In genomic region chr3:129022114-129022994, GRCh38 we compare ENCODE assay signal across 14 cellular contexts. TPM values are rescaled to one million over a fixed set of nuclear protein-coding genes. Genes with fewer than 3 reads are reported as not detected.
A peak's percentile ranks its signal among the peaks of the same experiment; 100 is the strongest.
DNase-seq lines count a peak whose midpoint lies in the region; ATAC-seq, FAIRE-seq and TF ChIP-seq lines count a peak whose summit lies in the region.
"Had no signal": no experiment of that assay in that cellular context is flagged by ENCODE, and none has a peak within 500 bp of the region (broad histone marks: within the 10 kb centered on the region; RNA-seq: fewer than 3 reads in every experiment).

No MANE protein-coding gene starts in this region.

- H3K4me3 Mint-ChIP-seq in IgD-negative memory B cell, result peak overlapping the region in 1 of 4 donors; percentile 51
- H3K4me3 Mint-ChIP-seq: CD4-positive, CD25-positive, alpha-beta regulatory T cell; T-helper 2 cell treated with Interferon-gamma antibody and Interleukin-4, amounts not matched to agents 5 μg/mL and 100 μg/mL, for 36 hours had no signal

- no peak overlapping the region for H3K9ac ChIP-seq in HepG2 (ENCODE audit: insufficient read depth, low read depth, low read length)
- no peak overlapping the region for H3K9ac ChIP-seq in mesendoderm (ENCODE audit: low read length)

- CTCF ChIA-PET in HepG2 (lab: Yijun Ruan, JAX; ENCODE audit: low intra/inter-chr PET ratio, low total read pairs), result no interaction called here
- CTCF ChIA-PET in PC-9 (lab: Charles Lee), result interaction anchor here (0.6 to 0.7 kb wide), 2 partner anchors 52 to 267 kb away, joined by 5 to 6 read pairs; no protein-coding TSS in a partner anchor

- H2AFZ ChIP-seq in HepG2 (ENCODE audit: low read length) (no peak overlapping the region), PC-9 (no peak overlapping the region)

- DNase-seq in ecto neural progenitor cell (ENCODE audit: low spot score) (peak; percentile 43), HepG2 (ENCODE audit: low spot score) (no peak), spleen (peak; percentile 84), mesendoderm (no peak), PC-9 (no peak)
- DNase-seq in activated naive CD4-positive, alpha-beta T cell treated with Interleukin-2 at 50 U/mL for 16 hours, result no peak
- DNase-seq: CD4-positive, CD25-positive, alpha-beta regulatory T cell; erythroblast; NCI-H1930; retina had no signal

- no peak overlapping the region for H4K8ac ChIP-seq in mesendoderm (ENCODE audit: low read depth, low read length)

- POLR2A ChIA-PET in HepG2 (lab: Yijun Ruan, JAX), result no interaction called here
- POLR2A ChIA-PET in PC-9 (lab: Charles Lee; ENCODE audit: unreplicated experiment), result interaction anchor here (0.6 to 0.9 kb wide), 2 partner anchors 16 to 407 kb away, joined by 6 read pairs; no protein-coding TSS in a partner anchor

- no peak overlapping the region for H4K5ac ChIP-seq in mesendoderm (ENCODE audit: low read length)

- no peaks in the 10 kb centered on the region for H3K9me2 ChIP-seq in PC-9 (ENCODE audit: insufficient read depth)

- intact Hi-C loops in HepG2 (cut with micrococcal nuclease; ENCODE audit: unreplicated experiment) (no loop called here), spleen (cut with DNase I; ENCODE audit: low total_unique reads) (no loop called here), PC-9 (cut with micrococcal nuclease; ENCODE audit: unreplicated experiment) (no loop called here)

- in situ Hi-C loops in HepG2 (cut with HindIII; ENCODE audit: extremely low pct_ligation_motif_present, low pct_unique_long_range_greater_than_20kb), result no loop called here

- H3K9me3 ChIP-seq in HepG2 (ENCODE audit: low read length), result no peaks in the 10 kb centered on the region
- H3K9me3 ChIP-seq in spleen, result no peaks in the 10 kb centered on the region
- no peaks in the 10 kb centered on the region for H3K9me3 ChIP-seq in PC-9 (ENCODE audit: insufficient read depth, low read depth)

- ATAC-seq in HepG2 (no peak), HG03565 (IDR thresholded peaks at IDR 0.05; ENCODE audit: unreplicated experiment) (no peak)

- FAIRE-seq in HepG2 (lab: Jason Lieb, UNC), result no peak
- FAIRE-seq: urothelium cell line had no signal

- TF ChIP-seq EP300 in HepG2 (IDR thresholded peaks at IDR 0.05; ENCODE audit: low read depth in 2 of 2, low read length in 2 of 2) (no peak), HepG2 (CRISPR knock-in tag; IDR thresholded peaks at IDR 0.05; ENCODE audit: borderline replicate concordance) (no peak)

- no peak for TF ChIP-seq CTCF in HepG2 (CRISPR knock-in tag; IDR thresholded peaks at IDR 0.05)
- no peak for TF ChIP-seq CTCF in spleen (IDR thresholded peaks at IDR 0.05 in 8 of 11, conservative IDR thresholded peaks at IDR 0.05 in 3 of 11)
- no peak for TF ChIP-seq CTCF in PC-9 (conservative IDR thresholded peaks at IDR 0.05)

- no peaks in the 10 kb centered on the region for H3K79me1 ChIP-seq in mesendoderm (ENCODE audit: low read length)

- H3K9me3 Mint-ChIP-seq in IgD-negative memory B cell, result no peaks in the 10 kb centered on the region
- H3K9me3 Mint-ChIP-seq: CD4-positive, CD25-positive, alpha-beta regulatory T cell; T-helper 2 cell treated with Interferon-gamma antibody and Interleukin-4, amounts not matched to agents 5 μg/mL and 100 μg/mL, for 36 hours had no signal

- H3K79me2 ChIP-seq in HepG2 (ENCODE audit: insufficient read depth, low read length) (no peaks in the 10 kb centered on the region), mesendoderm (ENCODE audit: control insufficient read depth, insufficient read depth, low read length) (no peaks in the 10 kb centered on the region), PC-9 (ENCODE audit: low read depth) (no peaks in the 10 kb centered on the region)

- H3K4me3 ChIP-seq in HepG2 (replicated peaks in 1 of 3; ENCODE audit: insufficient read depth in 1 of 3, low read depth in 2 of 3, low read length in 3 of 3), result no peak overlapping the region
- no peak overlapping the region for H3K4me3 ChIP-seq in spleen
- no peak overlapping the region for H3K4me3 ChIP-seq in mesendoderm (ENCODE audit: low read length)
- no peak overlapping the region for H3K4me3 ChIP-seq in PC-9

- BruUV-seq in HepG2 (replicated peaks; lab: Mats Ljungman, UMichigan) (no TSS peak), PC-9 (replicated peaks; lab: Mats Ljungman, UMichigan) (no TSS peak)

- H3K36me3 ChIP-seq in HepG2 (replicated peaks in 1 of 2; ENCODE audit: control insufficient read depth in 1 of 2, insufficient read depth in 2 of 2, low read length in 2 of 2) (no peaks in the 10 kb centered on the region), spleen (no peaks in the 10 kb centered on the region), mesendoderm (ENCODE audit: control insufficient read depth, insufficient read depth, low read length) (no peaks in the 10 kb centered on the region), PC-9 (ENCODE audit: low read depth) (no peaks in the 10 kb centered on the region)

- H3K27ac ChIP-seq in HepG2 (ENCODE audit: extremely low read length, insufficient read depth, low read length) (no peak overlapping the region), spleen (peak overlapping the region in 7 of 8 donors; percentile 33 to 79 (median 70)), mesendoderm (ENCODE audit: low read depth, low read length) (no peak overlapping the region), PC-9 (no peak overlapping the region)

- peaks cover 6% of the 10 kb centered on the region for H3K27me3 Mint-ChIP-seq in IgD-negative memory B cell

- H2AK5ac ChIP-seq in mesendoderm (ENCODE audit: low read length), result no peak overlapping the region

- 51% methylated on average over 10 of the region's 14 CpGs for WGBS in HepG2 (ENCODE audit: low lambda C conversion rate)
- 41 to 63% (median 44%) methylated on average over 10 to 14 of the region's 14 CpGs for WGBS in spleen, 5 donors
- WGBS in mesendoderm (ENCODE audit: extremely low coverage, insufficient coverage, low lambda C conversion rate), result no CpG with 5 or more reads among the region's 14 CpGs

- peaks cover 18 to 28% (median 22%) of the 10 kb centered on the region in 3 donors for H3K4me1 Mint-ChIP-seq in IgD-negative memory B cell

- H3K27me3 ChIP-seq in HepG2 (ENCODE audit: control insufficient read depth in 1 of 2, insufficient read depth in 2 of 2, low read length in 2 of 2) (peaks cover 0 to 38% of the 10 kb centered on the region in 2 experiments; a peak in 3 of 5 replicates), spleen (replicated peaks in 1 of 7) (no peaks in the 10 kb centered on the region), mesendoderm (ENCODE audit: insufficient read depth, low read length, poor library complexity) (no peaks in the 10 kb centered on the region), PC-9 (ENCODE audit: insufficient read depth, low read depth) (no peaks in the 10 kb centered on the region)

- H3K23ac ChIP-seq in mesendoderm (ENCODE audit: low read length), result no peak overlapping the region

- H3K18ac ChIP-seq in mesendoderm (ENCODE audit: low read length), result no peak overlapping the region

- TF ChIP-seq RAD21 in HepG2 (CRISPR knock-in tag; IDR thresholded peaks at IDR 0.05), result no peak

- H3K27ac Mint-ChIP-seq in IgD-negative memory B cell, result peak overlapping the region in 2 of 3 donors; percentile 67 to 69
- H3K27ac Mint-ChIP-seq: T-helper 2 cell treated with Interferon-gamma antibody and Interleukin-4, amounts not matched to agents 5 μg/mL and 100 μg/mL, for 36 hours had no signal

- no peak overlapping the region for H2BK5ac ChIP-seq in mesendoderm (ENCODE audit: low read length)

- no peak overlapping the region for H3K56ac ChIP-seq in mesendoderm (ENCODE audit: low read length)

- H3F3A ChIP-seq in PC-9 (ENCODE audit: insufficient read depth, low read depth), result no peaks in the 10 kb centered on the region

- TF ChIP-seq POLR2A in HepG2 (IDR thresholded peaks at IDR 0.05; ENCODE audit: insufficient read depth in 1 of 2, low read depth in 2 of 2, low read length in 2 of 2), result no peak
- TF ChIP-seq POLR2A in spleen (IDR thresholded peaks at IDR 0.05), result no peak

- no peaks in the 10 kb centered on the region for H3K36me3 Mint-ChIP-seq in IgD-negative memory B cell
- H3K36me3 Mint-ChIP-seq: CD4-positive, CD25-positive, alpha-beta regulatory T cell had no signal

- H3K4ac ChIP-seq in mesendoderm (ENCODE audit: low read depth, low read length), result no peak overlapping the region

- peaks cover 22% of the 10 kb centered on the region for H3K4me1 ChIP-seq in HepG2 (ENCODE audit: insufficient read depth, low read length)
- peaks cover 16 to 87% (median 58%) of the 10 kb centered on the region in 6 donors for H3K4me1 ChIP-seq in spleen
- H3K4me1 ChIP-seq in mesendoderm (ENCODE audit: control insufficient read depth, low read depth, low read length), result peaks cover 1% of the 10 kb centered on the region
- H3K4me1 ChIP-seq in PC-9 (replicated peaks; ENCODE audit: insufficient read depth), result 0 out of 2 replicates have a peak, but pooled peaks cover 4% of the 10 kb centered on the region

- no peak overlapping the region for H3K4me2 ChIP-seq in HepG2 (ENCODE audit: low read depth, low read length)
- H3K4me2 ChIP-seq in mesendoderm (ENCODE audit: low read length), result no peak overlapping the region
- no peak overlapping the region for H3K4me2 ChIP-seq in PC-9

- H4K20me1 ChIP-seq in HepG2 (ENCODE audit: insufficient read depth, low read length) (no peaks in the 10 kb centered on the region), PC-9 (ENCODE audit: insufficient read depth) (no peaks in the 10 kb centered on the region)

- no peak overlapping the region for H2BK120ac ChIP-seq in mesendoderm (ENCODE audit: low read depth, low read length)

- H2BK15ac ChIP-seq in mesendoderm (replicated peaks; ENCODE audit: low read depth), result no peak overlapping the region

RNA-seq across cellular contexts. Expression of gene EFCC1, which starts 21.2 kb away (rescaled TPM):
- polyA plus RNA-seq in IgD-negative memory B cell, result not detected
- total RNA-seq in HepG2 (2016; rRNA removed; fragmentation: Illumina TruSeq; extraction: Trizol), result not detected in 2 replicates
- total RNA-seq in HepG2 (2016; cell fraction: cytosol; rRNA removed; fragmentation: Illumina TruSeq; extraction: Trizol; ENCODE audit: low read depth), result not detected in 2 replicates
- not detected in 2 replicates for total RNA-seq in HepG2 (2016; cell fraction: insoluble cytoplasmic fraction; rRNA removed; fragmentation: Illumina TruSeq; extraction: Trizol)
- not detected in 2 replicates for total RNA-seq in HepG2 (2016; cell fraction: membrane; rRNA removed; fragmentation: Illumina TruSeq; extraction: Trizol)
- total RNA-seq in HepG2 (2016; cell fraction: nucleus; rRNA removed; fragmentation: Illumina TruSeq; extraction: Trizol), result not detected in 2 replicates
- 0.03 TPM in 1 of 2 replicates, not detected in the other for polyA plus RNA-seq in HepG2 (2011; rRNA removed)
- 0.03 TPM in 1 of 2 replicates, not detected in the other for polyA plus RNA-seq in HepG2 (2011; cell fraction: cytosol; rRNA removed)
- polyA plus RNA-seq in HepG2 (2011; cell fraction: nucleus; rRNA removed), result 0.08 TPM in 1 of 2 replicates, not detected in the other
- polyA plus RNA-seq in HepG2 (2012), result not detected in 2 replicates
- polyA plus RNA-seq in HepG2 (2016; cell fraction: cytosol; fragmentation: Illumina TruSeq; extraction: Trizol; ENCODE audit: low read depth), result not detected in 2 replicates
- not detected in 2 replicates for polyA plus RNA-seq in HepG2 (2016; cell fraction: insoluble cytoplasmic fraction; fragmentation: Illumina TruSeq; extraction: Trizol; ENCODE audit: low read depth)
- polyA plus RNA-seq in HepG2 (2016; cell fraction: membrane; fragmentation: Illumina TruSeq; extraction: Trizol; ENCODE audit: low read depth), result not detected in 2 replicates
- polyA plus RNA-seq in HepG2 (2016; cell fraction: nucleus; fragmentation: Illumina TruSeq; extraction: Trizol; ENCODE audit: insufficient read depth, low read depth), result not detected in 2 replicates
- polyA minus RNA-seq in HepG2 (2011; rRNA and poly(A)+ RNA removed; ENCODE audit: low replicate concordance), result not detected in 2 replicates
- not detected in 2 replicates for polyA minus RNA-seq in HepG2 (2011; cell fraction: cytosol; rRNA and poly(A)+ RNA removed)
- polyA minus RNA-seq in HepG2 (2011; cell fraction: nucleus; rRNA and poly(A)+ RNA removed), result not detected in 2 replicates
- total RNA-seq in spleen, result 10 to 100 TPM in 2 of 7 donors, 1 to 10 TPM in 5; 3.7 to 11.2 (median 7.6) TPM
- polyA plus RNA-seq in spleen, result 1 to 10 TPM; 2.0 to 8.9 (median 8.7) TPM
- polyA plus RNA-seq in mesendoderm (2013, experiment 1 of 2), result not detected
- not detected for polyA plus RNA-seq in mesendoderm (2013, experiment 2 of 2)
- 0.24 and 0.43 TPM in 2 replicates for total RNA-seq in PC-9 (2021)
- polyA plus RNA-seq: CD4-positive, CD25-positive, alpha-beta regulatory T cell had no signal

RNA-seq across cellular contexts. Expression of gene CFAP92, which starts 28.5 kb away (rescaled TPM):
- polyA plus RNA-seq in IgD-negative memory B cell (not detected), HepG2 (2011; rRNA removed) (0.18 and 0.20 TPM in 2 replicates), spleen (under 1 TPM; 0.29 to 0.63 (median 0.45) TPM)
- total RNA-seq in HepG2 (2016; rRNA removed; fragmentation: Illumina TruSeq; extraction: Trizol) (0.45 and 0.46 TPM in 2 replicates), spleen (1 to 10 TPM; 1.1 to 3.1 (median 1.3) TPM), PC-9 (2021) (4.3 and 4.8 TPM in 2 replicates)
- total RNA-seq in HepG2 (2016; cell fraction: cytosol; rRNA removed; fragmentation: Illumina TruSeq; extraction: Trizol; ENCODE audit: low read depth), result 1.1 and 1.3 TPM in 2 replicates
- 0.13 and 0.54 TPM in 2 replicates for total RNA-seq in HepG2 (2016; cell fraction: insoluble cytoplasmic fraction; rRNA removed; fragmentation: Illumina TruSeq; extraction: Trizol)
- 1.2 and 1.5 TPM in 2 replicates for total RNA-seq in HepG2 (2016; cell fraction: membrane; rRNA removed; fragmentation: Illumina TruSeq; extraction: Trizol)
- 0.38 TPM in 1 of 2 replicates, not detected in the other for total RNA-seq in HepG2 (2016; cell fraction: nucleus; rRNA removed; fragmentation: Illumina TruSeq; extraction: Trizol)
- 0.13 TPM in 2 replicates for polyA plus RNA-seq in HepG2 (2011; cell fraction: cytosol; rRNA removed)
- 0.09 TPM in 1 of 2 replicates, not detected in the other for polyA plus RNA-seq in HepG2 (2011; cell fraction: nucleus; rRNA removed)
- 0.40 and 0.64 TPM in 2 replicates for polyA plus RNA-seq in HepG2 (2012)
- 1.2 and 2.4 TPM in 2 replicates for polyA plus RNA-seq in HepG2 (2016; cell fraction: cytosol; fragmentation: Illumina TruSeq; extraction: Trizol; ENCODE audit: low read depth)
- polyA plus RNA-seq in HepG2 (2016; cell fraction: insoluble cytoplasmic fraction; fragmentation: Illumina TruSeq; extraction: Trizol; ENCODE audit: low read depth), result 0.73 and 1.0 TPM in 2 replicates
- polyA plus RNA-seq in HepG2 (2016; cell fraction: membrane; fragmentation: Illumina TruSeq; extraction: Trizol; ENCODE audit: low read depth), result 1.4 and 1.6 TPM in 2 replicates
- 0.68 and 1.4 TPM in 2 replicates for polyA plus RNA-seq in HepG2 (2016; cell fraction: nucleus; fragmentation: Illumina TruSeq; extraction: Trizol; ENCODE audit: insufficient read depth, low read depth)
- polyA minus RNA-seq in HepG2 (2011; rRNA and poly(A)+ RNA removed; ENCODE audit: low replicate concordance), result not detected in 2 replicates
- polyA minus RNA-seq in HepG2 (2011; cell fraction: cytosol; rRNA and poly(A)+ RNA removed), result 0.09 TPM in 1 of 2 replicates, not detected in the other
- polyA minus RNA-seq in HepG2 (2011; cell fraction: nucleus; rRNA and poly(A)+ RNA removed), result 0.12 TPM in 1 of 2 replicates, not detected in the other
- polyA plus RNA-seq in mesendoderm (2013, experiment 1 of 2), result 0.60 TPM
- 0.38 TPM for polyA plus RNA-seq in mesendoderm (2013, experiment 2 of 2)
- total RNA-seq: CD4-positive, CD25-positive, alpha-beta regulatory T cell had no signal

RNA-seq across cellular contexts. Expression of gene GP9, which starts 38.2 kb away (rescaled TPM):
- polyA plus RNA-seq in IgD-negative memory B cell (4.3 TPM), HepG2 (2011; rRNA removed) (not detected in 2 replicates), spleen (1 to 10 TPM; 1.4 to 5.5 (median 2.2) TPM)
- total RNA-seq in HepG2 (2016; rRNA removed; fragmentation: Illumina TruSeq; extraction: Trizol) (not detected in 2 replicates), spleen (10 to 100 TPM in 1 of 7 donors, 1 to 10 TPM in 6; 4.2 to 14.9 (median 7.9) TPM), PC-9 (2021) (not detected in 2 replicates)
- total RNA-seq in HepG2 (2016; cell fraction: cytosol; rRNA removed; fragmentation: Illumina TruSeq; extraction: Trizol; ENCODE audit: low read depth), result not detected in 2 replicates
- not detected in 2 replicates for total RNA-seq in HepG2 (2016; cell fraction: insoluble cytoplasmic fraction; rRNA removed; fragmentation: Illumina TruSeq; extraction: Trizol)
- total RNA-seq in HepG2 (2016; cell fraction: membrane; rRNA removed; fragmentation: Illumina TruSeq; extraction: Trizol), result not detected in 2 replicates
- total RNA-seq in HepG2 (2016; cell fraction: nucleus; rRNA removed; fragmentation: Illumina TruSeq; extraction: Trizol), result not detected in 2 replicates
- not detected in 2 replicates for polyA plus RNA-seq in HepG2 (2011; cell fraction: cytosol; rRNA removed)
- not detected in 2 replicates for polyA plus RNA-seq in HepG2 (2011; cell fraction: nucleus; rRNA removed)
- not detected in 2 replicates for polyA plus RNA-seq in HepG2 (2012)
- polyA plus RNA-seq in HepG2 (2016; cell fraction: cytosol; fragmentation: Illumina TruSeq; extraction: Trizol; ENCODE audit: low read depth), result not detected in 2 replicates
- not detected in 2 replicates for polyA plus RNA-seq in HepG2 (2016; cell fraction: insoluble cytoplasmic fraction; fragmentation: Illumina TruSeq; extraction: Trizol; ENCODE audit: low read depth)
- polyA plus RNA-seq in HepG2 (2016; cell fraction: membrane; fragmentation: Illumina TruSeq; extraction: Trizol; ENCODE audit: low read depth), result not detected in 2 replicates
- not detected in 2 replicates for polyA plus RNA-seq in HepG2 (2016; cell fraction: nucleus; fragmentation: Illumina TruSeq; extraction: Trizol; ENCODE audit: insufficient read depth, low read depth)
- polyA minus RNA-seq in HepG2 (2011; rRNA and poly(A)+ RNA removed; ENCODE audit: low replicate concordance), result not detected in 2 replicates
- polyA minus RNA-seq in HepG2 (2011; cell fraction: cytosol; rRNA and poly(A)+ RNA removed), result not detected in 2 replicates
- polyA minus RNA-seq in HepG2 (2011; cell fraction: nucleus; rRNA and poly(A)+ RNA removed), result not detected in 2 replicates
- polyA plus RNA-seq in mesendoderm (2013, experiment 1 of 2), result not detected
- not detected for polyA plus RNA-seq in mesendoderm (2013, experiment 2 of 2)
- polyA plus RNA-seq: CD4-positive, CD25-positive, alpha-beta regulatory T cell had no signal

Comparison
In these comparisons a context has a peak if more than half of its experiments do, and no peak if none do; other contexts are left out.
1. DNase-seq: peak in ecto neural progenitor cell (single experiment) and spleen (single experiment); none in HepG2 (single experiment), mesendoderm (single experiment), PC-9 (0 of 2) and activated naive CD4-positive, alpha-beta T cell treated with Interleukin-2 at 50 U/mL for 16 hours (single experiment).
2. H3K27ac ChIP-seq: peak in spleen (7 of 8); none in HepG2 (single experiment), mesendoderm (single experiment) and PC-9 (single experiment).